Comparison of ENCODE assay signal across 17 cellular contexts in the genomic region with DNA sequence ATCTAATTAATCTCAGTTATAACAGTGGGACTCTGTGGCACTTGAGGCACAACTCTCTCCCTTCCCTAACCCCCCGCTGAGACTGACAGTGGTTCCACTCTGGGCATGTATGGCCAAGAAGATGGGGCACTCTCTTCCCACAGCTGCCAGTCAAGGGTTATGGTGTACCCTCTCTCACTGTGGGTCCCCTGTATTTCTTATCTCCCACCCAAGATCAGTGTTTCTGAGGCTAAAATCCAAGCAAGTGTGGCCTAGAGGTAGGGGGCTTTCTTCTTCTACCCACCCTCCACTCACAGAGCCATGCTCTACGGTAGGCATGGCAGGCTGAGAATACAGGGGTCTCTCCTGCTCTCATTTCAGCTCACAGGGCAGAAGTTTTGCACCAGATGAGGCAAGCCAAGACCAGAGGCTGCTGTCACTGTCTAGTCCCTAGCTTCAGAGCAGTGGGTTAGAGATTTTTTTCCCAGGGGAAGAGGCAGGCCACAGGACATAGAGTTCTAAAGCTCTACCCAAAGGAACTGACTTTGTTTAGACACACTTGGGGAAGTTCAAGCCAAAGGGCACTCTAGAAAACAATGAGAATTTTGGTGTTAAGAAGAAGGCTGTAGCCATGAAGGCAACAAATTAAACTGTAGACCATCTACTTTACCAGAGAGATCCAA. TPM values are rescaled to one million over a fixed set of nuclear protein-coding genes. Genes with fewer than 3 reads are reported as not detected.
A peak's percentile ranks its signal among the peaks of the same experiment; 100 is the strongest.
DNase-seq lines count a peak whose midpoint lies in the region; ATAC-seq, FAIRE-seq and TF ChIP-seq lines count a peak whose summit lies in the region.
"Had no signal": no experiment of that assay in that cellular context is flagged by ENCODE, and none has a peak within 500 bp of the region (broad histone marks: within the 10 kb centered on the region; RNA-seq: fewer than 3 reads in every experiment).

No MANE protein-coding gene starts in this region.

- H3K27me3 ChIP-seq in ACC112 (ENCODE audit: insufficient read depth, low read length) (no peaks in the 10 kb centered on the region), PC-9 (ENCODE audit: insufficient read depth, low read depth) (no peaks in the 10 kb centered on the region), esophagus squamous epithelium (no peaks in the 10 kb centered on the region)

- 76% methylated on average over 2 of the region's 2 CpGs for WGBS in A549 (ENCODE audit: missing lambda C conversion rate)
- WGBS in esophagus squamous epithelium, 2 donors: 69 to 79% methylated on average over 1 to 2 of the region's 2 CpGs

- TF ChIP-seq CTCF in A549 (IDR thresholded peaks at IDR 0.05) (no peak), PC-9 (conservative IDR thresholded peaks at IDR 0.05) (no peak), esophagus squamous epithelium (IDR thresholded peaks at IDR 0.05) (no peak)

- no peak for TF ChIP-seq RAD21 in A549 (conservative IDR thresholded peaks at IDR 0.05 in 1 of 2, IDR thresholded peaks at IDR 0.05 in 1 of 2)

- peak overlapping the region; percentile 89 to 91 for H3K27ac ChIP-seq in A549
- H3K27ac ChIP-seq in ACC112 (ENCODE audit: low read depth, low read length): peak overlapping the region; percentile 35
- peak overlapping the region; percentile 64 for H3K27ac ChIP-seq in PC-9
- H3K27ac ChIP-seq in esophagus squamous epithelium: peak overlapping the region; percentile 17 to 79 (median 61)
- H3K27ac ChIP-seq: lower lobe of right lung, parathyroid adenoma had no signal

- no peak for DNase-seq in A549 (ENCODE audit: low read depth in 1 of 2, low spot score in 1 of 2)
- DNase-seq in PC-9: no peak
- no peak for DNase-seq in esophagus squamous epithelium (lab: John Stamatoyannopoulos, UW)
- DNase-seq in head of caudate nucleus: no peak
- DNase-seq in NOMO-1 treated with DMSO at 0.1 percent for 48 hours (lab: John Stamatoyannopoulos, UW; ENCODE audit: unreplicated experiment): no peak
- DNase-seq in NCI-H1417 (lab: John Stamatoyannopoulos, UW): no peak
- DNase-seq: activated effector memory CD4-positive, alpha-beta T cell treated with anti-CD3 and anti-CD28 coated beads, Interleukin-2, amount 50 U/mL, for 16 hours; C1 segment of cervical spinal cord; DMS53; KG1; lower lobe of right lung; NCI-H1105; NCI-H526 treated with DMSO at 0.1 percent for 48 hours had no signal

- no peak overlapping the region for H2AFZ ChIP-seq in ACC112 (ENCODE audit: low read length, unreplicated experiment)
- no peak overlapping the region for H2AFZ ChIP-seq in PC-9
- H2AFZ ChIP-seq: parathyroid adenoma had no signal

- intact Hi-C loops in PC-9 (cut with micrococcal nuclease; ENCODE audit: unreplicated experiment): no loop called here
- intact Hi-C loops in esophagus squamous epithelium (cut with DNase I): no loop called here
- intact Hi-C loops in head of caudate nucleus (cut with DNase I): no loop called here

- CTCF ChIA-PET in A549 (lab: Yijun Ruan, JAX): interaction anchor here (0.9 to 2.1 kb wide), 5 partner anchors 21 to 133 kb away, joined by 3 to 7 read pairs (median 4); a partner anchor contains a TSS
- CTCF ChIA-PET in PC-9 (lab: Charles Lee): interaction anchor here (1.1 kb wide), 1 partner anchor 143 kb away, joined by 3 read pairs; no protein-coding TSS in a partner anchor

- H3K9me3 ChIP-seq in A549 (no peaks in the 10 kb centered on the region), PC-9 (ENCODE audit: insufficient read depth, low read depth) (no peaks in the 10 kb centered on the region), esophagus squamous epithelium (no peaks in the 10 kb centered on the region)
- H3K9me3 ChIP-seq: lower lobe of right lung had no signal

- FAIRE-seq in A549 (lab: Jason Lieb, UNC): no peak
- FAIRE-seq: H54 had no signal

- ATAC-seq in A549: no peak; a peak in 1 of 6 replicates
- ATAC-seq: SK-N-SH treated with all-trans-retinoic acid at 6 μM for 48 hours had no signal

- no peaks in the 10 kb centered on the region for H4K20me1 ChIP-seq in PC-9 (ENCODE audit: insufficient read depth)

- POLR2A ChIA-PET in A549 (lab: Yijun Ruan, JAX) (no interaction called here), PC-9 (lab: Charles Lee; ENCODE audit: unreplicated experiment) (interaction anchor here (0.6 to 0.7 kb wide), 2 partner anchors 134 to 1460 kb away, joined by 4 read pairs; a partner anchor contains a TSS)

- peak overlapping the region; percentile 94 for H3K4me2 ChIP-seq in A549
- peak overlapping the region; percentile 46 for H3K4me2 ChIP-seq in PC-9

- H3K4me1 ChIP-seq in A549: peaks cover 79% of the 10 kb centered on the region
- peaks cover 36% of the 10 kb centered on the region for H3K4me1 ChIP-seq in ACC112 (ENCODE audit: control insufficient read depth, insufficient read depth, low read length, unreplicated experiment)
- H3K4me1 ChIP-seq in PC-9 (replicated peaks; ENCODE audit: insufficient read depth): peaks cover 56% of the 10 kb centered on the region
- peaks cover 0 to 63% (median 6%) of the 10 kb centered on the region in 3 donors for H3K4me1 ChIP-seq in esophagus squamous epithelium
- H3K4me1 ChIP-seq: parathyroid adenoma had no signal

- peaks cover 28% of the 10 kb centered on the region for H3K79me2 ChIP-seq in ACC112 (ENCODE audit: control insufficient read depth, insufficient read depth, low read length, unreplicated experiment)
- H3K79me2 ChIP-seq in PC-9 (ENCODE audit: low read depth): peaks cover 40% of the 10 kb centered on the region
- H3K79me2 ChIP-seq: parathyroid adenoma had no signal

- BruUV-seq in PC-9 (replicated peaks; lab: Mats Ljungman, UMichigan): no TSS peak

- H3K4me3 ChIP-seq in A549: 0 out of 3 replicates have a peak overlapping the region, but pooled peaks have one; percentile 3
- no peak overlapping the region for H3K4me3 ChIP-seq in ACC112 (ENCODE audit: low read depth, low read length)
- H3K4me3 ChIP-seq in PC-9: no peak overlapping the region
- H3K4me3 ChIP-seq in esophagus squamous epithelium: no peak overlapping the region
- H3K4me3 ChIP-seq: lower lobe of right lung had no signal

- no peaks in the 10 kb centered on the region for H3K9me2 ChIP-seq in PC-9 (ENCODE audit: insufficient read depth)

- TF ChIP-seq POLR2A in A549 (IDR thresholded peaks at IDR 0.05; ENCODE audit: low read length): no peak
- no peak for TF ChIP-seq POLR2A in esophagus squamous epithelium (IDR thresholded peaks at IDR 0.05)

- H3F3A ChIP-seq in PC-9 (ENCODE audit: insufficient read depth, low read depth): peaks cover 35% of the 10 kb centered on the region

- TF ChIP-seq EP300 in A549 (IDR thresholded peaks at IDR 0.05): no peak

- H3K36me3 ChIP-seq in ACC112 (ENCODE audit: insufficient read depth, low read length): peaks cover 68% of the 10 kb centered on the region
- H3K36me3 ChIP-seq in PC-9 (ENCODE audit: low read depth): peaks cover 85% of the 10 kb centered on the region
- peaks cover 12 to 92% (median 14%) of the 10 kb centered on the region in 3 donors for H3K36me3 ChIP-seq in esophagus squamous epithelium

TF ChIP-seq in A549, 52 proteins besides CTCF, POLR2A, EP300 and RAD21 (continues in another document):
- TF ChIP-seq, protein P1, sequence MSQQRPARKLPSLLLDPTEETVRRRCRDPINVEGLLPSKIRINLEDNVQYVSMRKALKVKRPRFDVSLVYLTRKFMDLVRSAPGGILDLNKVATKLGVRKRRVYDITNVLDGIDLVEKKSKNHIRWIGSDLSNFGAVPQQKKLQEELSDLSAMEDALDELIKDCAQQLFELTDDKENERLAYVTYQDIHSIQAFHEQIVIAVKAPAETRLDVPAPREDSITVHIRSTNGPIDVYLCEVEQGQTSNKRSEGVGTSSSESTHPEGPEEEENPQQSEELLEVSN (IDR thresholded peaks at IDR 0.05; ENCODE audit: borderline replicate concordance, low read depth): no peak
- TF ChIP-seq CHD4 (IDR thresholded peaks at IDR 0.05; ENCODE audit: borderline replicate concordance): no peak
- TF ChIP-seq, protein P2, sequence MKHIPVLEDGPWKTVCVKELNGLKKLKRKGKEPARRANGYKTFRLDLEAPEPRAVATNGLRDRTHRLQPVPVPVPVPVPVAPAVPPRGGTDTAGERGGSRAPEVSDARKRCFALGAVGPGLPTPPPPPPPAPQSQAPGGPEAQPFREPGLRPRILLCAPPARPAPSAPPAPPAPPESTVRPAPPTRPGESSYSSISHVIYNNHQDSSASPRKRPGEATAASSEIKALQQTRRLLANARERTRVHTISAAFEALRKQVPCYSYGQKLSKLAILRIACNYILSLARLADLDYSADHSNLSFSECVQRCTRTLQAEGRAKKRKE (CRISPR knock-in tag; IDR thresholded peaks at IDR 0.05; ENCODE audit: low read depth): no peak
- no peak for TF ChIP-seq EHMT2 (IDR thresholded peaks at IDR 0.05; ENCODE audit: low read depth)
- TF ChIP-seq HDAC2 (IDR thresholded peaks at IDR 0.05): no peak
- TF ChIP-seq MAZ (IDR thresholded peaks at IDR 0.05; ENCODE audit: borderline replicate concordance, low read depth, low read length): no peak
- TF ChIP-seq NFE2L2 (conservative IDR thresholded peaks at IDR 0.05; ENCODE audit: low read length): no peak
- TF ChIP-seq HEYL (CRISPR knock-in tag; IDR thresholded peaks at IDR 0.05): no peak
- TF ChIP-seq SREBF2 (IDR thresholded peaks at IDR 0.05): no peak
- TF ChIP-seq HOXB13 (CRISPR knock-in tag; IDR thresholded peaks at IDR 0.05; ENCODE audit: low read depth): no peak
- TF ChIP-seq PHF8 (IDR thresholded peaks at IDR 0.05; ENCODE audit: borderline replicate concordance, low read depth): no peak
- no peak for TF ChIP-seq RARB (CRISPR knock-in tag; IDR thresholded peaks at IDR 0.05)
- no peak for TF ChIP-seq HOXB5 (CRISPR knock-in tag; IDR thresholded peaks at IDR 0.05)
- no peak for TF ChIP-seq HOXA7 (CRISPR knock-in tag; IDR thresholded peaks at IDR 0.05)
- no peak for TF ChIP-seq ESRRA (IDR thresholded peaks at IDR 0.05; ENCODE audit: borderline replicate concordance, low read length)
- no peak for TF ChIP-seq KDM5A (IDR thresholded peaks at IDR 0.05)

RNA-seq across cellular contexts. Expression of a gene that starts 31.7 kb away (rescaled TPM):
- 4.7 and 7.2 TPM in 2 replicates for polyA plus RNA-seq in A549 (2011; rRNA removed)
- 2.1 and 2.9 TPM in 2 replicates for polyA plus RNA-seq in A549 (2012; cell fraction: cytosol; rRNA removed)
- polyA plus RNA-seq in A549 (2012; cell fraction: nucleus; rRNA removed): 1.1 and 1.9 TPM in 2 replicates
- polyA plus RNA-seq in A549 (2017; fragmentation: RNase III; extraction: RNeasy Plus Mini Kit Qiagen cat#74134 plus additional on column Dnase treatment): 13.0 to 13.8 TPM (median 13.5 TPM) in 3 replicates
- 1.5 and 1.6 TPM in 2 replicates for polyA minus RNA-seq in A549 (2011; rRNA and poly(A)+ RNA removed)
- 13.6 and 14.4 TPM in 2 replicates for total RNA-seq in PC-9 (2021)
- 10 to 100 TPM; 15.4 to 22.5 (median 20.7) TPM for total RNA-seq in esophagus squamous epithelium

Comparison
In these comparisons a context has a peak if more than half of its experiments do, and no peak if none do; other contexts are left out.
1. H3K27ac ChIP-seq: peak in every context shown above with its lines; median percentile 90 in A549; 64 in PC-9; 61 in esophagus squamous epithelium; 35 in ACC112.